22 cellular contexts compared by ENCODE assay signal in genomic region chr3:70393881-70394612, GRCh38.
"Had no signal": no experiment of that assay in that cellular context is flagged by ENCODE, and none has a peak within 500 bp of the region (broad histone marks: within the 10 kb centered on the region; RNA-seq: fewer than 3 reads in every experiment).

No MANE protein-coding gene starts in this region.

- H3K4me1 Mint-ChIP-seq: memory B cell, naive B cell, nephron had no signal

- H3K4me1 ChIP-seq: esophagus muscularis mucosa, gastrocnemius medialis, heart right ventricle, lower lobe of right lung, sigmoid colon, uterus had no signal

- ATAC-seq: effector memory CD8-positive, alpha-beta T cell; gastrocnemius medialis; heart right ventricle; lower lobe of right lung had no signal

- FAIRE-seq: colon, islet of Langerhans had no signal

- H3K27ac Mint-ChIP-seq: dendritic cell treated with granulocyte-macrophage colony-stimulating factor and Interleukin-4, amounts not matched to agents 40 ng/mL and 50 ng/mL, for 4 days; effector memory CD8-positive, alpha-beta T cell; memory B cell; naive B cell; nephron; type B pancreatic cell had no signal

- H3K27ac ChIP-seq: epithelial cell of prostate, esophagus muscularis mucosa, gastrocnemius medialis, heart right ventricle, lower lobe of right lung, sigmoid colon, skin epidermis, uterus had no signal

- DNase-seq: effector memory CD8-positive, alpha-beta T cell; gastrocnemius medialis; heart right ventricle; hypothalamus; kidney glomerular epithelial cell; midbrain; naive B cell; posterior cingulate gyrus; sigmoid colon; stimulated activated CD4-positive, alpha-beta T cell treated with anti-CD3 and anti-CD28 coated beads, Interleukin-2, amount 100 ng/mL, for 24 hours; stimulated activated naive CD4-positive, alpha-beta T cell; uterus had no signal

- H3K27me3 Mint-ChIP-seq: dendritic cell treated with granulocyte-macrophage colony-stimulating factor and Interleukin-4, amounts not matched to agents 40 ng/mL and 50 ng/mL, for 4 days; effector memory CD8-positive, alpha-beta T cell; memory B cell; type B pancreatic cell had no signal

- H3K9me3 Mint-ChIP-seq: dendritic cell treated with granulocyte-macrophage colony-stimulating factor and Interleukin-4, amounts not matched to agents 40 ng/mL and 50 ng/mL, for 4 days; type B pancreatic cell had no signal

- H3K4me3 Mint-ChIP-seq: dendritic cell treated with granulocyte-macrophage colony-stimulating factor and Interleukin-4, amounts not matched to agents 40 ng/mL and 50 ng/mL, for 4 days; effector memory CD8-positive, alpha-beta T cell; memory B cell; naive B cell; nephron; type B pancreatic cell had no signal

- H3K36me3 ChIP-seq: esophagus muscularis mucosa, gastrocnemius medialis, heart right ventricle, lower lobe of right lung, sigmoid colon, uterus had no signal

- H3K36me3 Mint-ChIP-seq: memory B cell, naive B cell, type B pancreatic cell had no signal

- H3K9me3 ChIP-seq: gastrocnemius medialis, lower lobe of right lung, sigmoid colon, uterus had no signal

- H3K27me3 ChIP-seq: esophagus muscularis mucosa, gastrocnemius medialis, heart right ventricle, sigmoid colon, uterus had no signal

- H3K4me3 ChIP-seq: esophagus muscularis mucosa, gastrocnemius medialis, heart right ventricle, lower lobe of right lung, sigmoid colon, skin epidermis, uterus had no signal
